In the genomic region with DNA sequence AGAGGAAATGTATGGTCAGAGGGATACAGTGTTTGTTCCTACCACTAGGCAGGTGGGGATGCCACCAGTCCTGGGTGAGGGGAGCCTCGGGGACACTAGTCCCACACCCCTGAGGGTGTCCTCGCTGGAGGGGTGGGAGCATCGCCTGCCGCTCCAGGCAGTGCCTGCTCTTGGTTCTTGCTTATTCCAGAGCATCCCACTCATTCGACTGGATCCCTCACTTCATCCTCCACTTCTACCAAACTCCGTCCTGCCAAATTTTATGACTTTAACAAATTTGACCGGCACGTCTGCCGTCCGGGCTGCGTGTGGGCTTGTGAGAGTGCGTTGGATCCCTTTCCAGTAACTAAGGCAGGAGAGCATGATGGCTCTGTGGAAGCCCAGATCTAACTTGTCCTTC, we compare ENCODE assay signal across 1 cellular context.
TF ChIP-seq lines count a peak whose summit lies in the region.

No MANE protein-coding gene starts in this region.

TF ChIP-seq in IMR-90, 13 proteins besides CTCF, POLR2A, EP300 and RAD21 (continued from another document):
- TF ChIP-seq, protein P1, sequence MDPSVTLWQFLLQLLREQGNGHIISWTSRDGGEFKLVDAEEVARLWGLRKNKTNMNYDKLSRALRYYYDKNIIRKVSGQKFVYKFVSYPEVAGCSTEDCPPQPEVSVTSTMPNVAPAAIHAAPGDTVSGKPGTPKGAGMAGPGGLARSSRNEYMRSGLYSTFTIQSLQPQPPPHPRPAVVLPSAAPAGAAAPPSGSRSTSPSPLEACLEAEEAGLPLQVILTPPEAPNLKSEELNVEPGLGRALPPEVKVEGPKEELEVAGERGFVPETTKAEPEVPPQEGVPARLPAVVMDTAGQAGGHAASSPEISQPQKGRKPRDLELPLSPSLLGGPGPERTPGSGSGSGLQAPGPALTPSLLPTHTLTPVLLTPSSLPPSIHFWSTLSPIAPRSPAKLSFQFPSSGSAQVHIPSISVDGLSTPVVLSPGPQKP (IDR thresholded peaks at IDR 0.05; ENCODE audit: borderline replicate concordance, low read depth, low read length): no peak
- no peak for TF ChIP-seq CEBPB (IDR thresholded peaks at IDR 0.05; ENCODE audit: low read depth, low read length)
- no peak for TF ChIP-seq SMC3 (IDR thresholded peaks at IDR 0.05; ENCODE audit: low read depth, low read length)
- TF ChIP-seq MAFK (IDR thresholded peaks at IDR 0.05; ENCODE audit: low read depth, low read length): no peak
- TF ChIP-seq RFX5 (IDR thresholded peaks at IDR 0.05; ENCODE audit: low read depth, low read length): no peak
- no peak for TF ChIP-seq BHLHE40 (IDR thresholded peaks at IDR 0.05; ENCODE audit: low read depth, low read length)
- TF ChIP-seq MAZ (IDR thresholded peaks at IDR 0.05; ENCODE audit: borderline replicate concordance, low read depth, low read length): no peak
- TF ChIP-seq, protein P2, sequence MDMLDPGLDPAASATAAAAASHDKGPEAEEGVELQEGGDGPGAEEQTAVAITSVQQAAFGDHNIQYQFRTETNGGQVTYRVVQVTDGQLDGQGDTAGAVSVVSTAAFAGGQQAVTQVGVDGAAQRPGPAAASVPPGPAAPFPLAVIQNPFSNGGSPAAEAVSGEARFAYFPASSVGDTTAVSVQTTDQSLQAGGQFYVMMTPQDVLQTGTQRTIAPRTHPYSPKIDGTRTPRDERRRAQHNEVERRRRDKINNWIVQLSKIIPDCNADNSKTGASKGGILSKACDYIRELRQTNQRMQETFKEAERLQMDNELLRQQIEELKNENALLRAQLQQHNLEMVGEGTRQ (IDR thresholded peaks at IDR 0.05; ENCODE audit: low read depth, low read length): no peak
- TF ChIP-seq RCOR1 (IDR thresholded peaks at IDR 0.05; ENCODE audit: insufficient replicate concordance, low read length): no peak
- TF ChIP-seq CHD1 (IDR thresholded peaks at IDR 0.05; ENCODE audit: low read depth, low read length): no peak
